In the genomic region with DNA sequence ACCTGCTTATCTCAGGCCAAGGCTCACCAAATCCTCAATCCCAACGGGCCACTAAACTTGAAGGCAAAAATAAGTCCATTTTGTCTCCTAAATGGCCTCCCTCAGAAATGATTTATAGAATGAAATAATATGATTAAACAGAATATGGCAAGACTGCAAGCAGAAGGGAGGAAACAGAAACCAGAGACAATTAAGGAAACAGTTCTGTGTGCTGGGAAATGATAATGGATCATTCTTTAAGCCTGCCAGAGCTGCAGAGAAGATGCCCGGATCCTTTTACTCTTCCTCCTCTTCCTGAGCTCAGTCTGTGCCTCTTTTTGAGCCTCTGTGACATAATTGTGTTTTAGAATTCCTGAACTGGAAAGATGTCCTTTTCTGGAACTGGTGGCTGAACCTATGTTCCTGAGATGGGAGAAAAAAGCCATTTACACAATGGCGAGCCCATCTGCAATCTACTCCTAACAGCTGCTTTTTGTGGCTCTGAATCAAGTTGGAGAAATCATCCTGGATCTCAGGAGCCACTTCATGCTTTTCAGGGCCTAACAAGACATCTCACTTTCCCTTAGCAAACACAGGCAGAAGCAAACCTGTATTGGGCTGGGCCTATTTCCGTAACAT, we compare ENCODE assay signal across 19 cellular contexts. TPM values are rescaled to one million over a fixed set of nuclear protein-coding genes. Genes with fewer than 3 reads are reported as not detected.
DNase-seq lines count a peak whose midpoint lies in the region; ATAC-seq and TF ChIP-seq lines count a peak whose summit lies in the region.
"Had no signal": no experiment of that assay in that cellular context is flagged by ENCODE, and none has a peak within 500 bp of the region (broad histone marks: within the 10 kb centered on the region; RNA-seq: fewer than 3 reads in every experiment).

No MANE protein-coding gene starts in this region.

- WGBS in SK-N-SH (ENCODE audit: low lambda C conversion rate): 51% methylated on average over 4 of the region's 4 CpGs
- 65 to 76% methylated on average over 4 of the region's 4 CpGs for WGBS in sigmoid colon, 2 donors

- no peak overlapping the region for H3K27ac Mint-ChIP-seq in activated CD4-positive, alpha-beta T cell treated with anti-CD3 and anti-CD28 coated beads, Interleukin-2, amount 10 ng/mL, durations not matched to agents 7 days and 5 days
- no peak overlapping the region for H3K27ac Mint-ChIP-seq in effector memory CD8-positive, alpha-beta T cell
- H3K27ac Mint-ChIP-seq: progenitor cell of endocrine pancreas; T-helper 1 cell treated with Interleukin-12 subunit alpha and Interleukin-12 subunit beta and Interleukin-4 antibody, amounts not matched to agents 30 μg/mL and 1 μg/mL, for 36 hours had no signal

- H3K27me3 ChIP-seq in BE2C (no peaks in the 10 kb centered on the region), SK-N-SH (ENCODE audit: insufficient read depth) (no peaks in the 10 kb centered on the region), sigmoid colon (no peaks in the 10 kb centered on the region)

- TF ChIP-seq RAD21 in SK-N-SH (IDR thresholded peaks at IDR 0.05; ENCODE audit: low read length): no peak; the same call in 1 of the 2 replicates

- intact Hi-C loops in sigmoid colon (cut with DNase I): no loop called here

- H2AFZ ChIP-seq in SK-N-SH (ENCODE audit: low read depth): peak overlapping the region; percentile 33

- H3K79me2 ChIP-seq in SK-N-SH (ENCODE audit: insufficient read depth): peaks cover 19% of the 10 kb centered on the region

- no peak for TF ChIP-seq POLR2A in sigmoid colon (IDR thresholded peaks at IDR 0.05)

- no peaks in the 10 kb centered on the region for H3K27me3 Mint-ChIP-seq in activated CD4-positive, alpha-beta T cell treated with anti-CD3 and anti-CD28 coated beads, Interleukin-2, amount 10 ng/mL, durations not matched to agents 7 days and 5 days
- H3K27me3 Mint-ChIP-seq in effector memory CD8-positive, alpha-beta T cell: peaks cover 0 to 13% of the 10 kb centered on the region in 2 donors
- H3K27me3 Mint-ChIP-seq: progenitor cell of endocrine pancreas had no signal

- CTCF ChIA-PET in SK-N-SH (lab: Yijun Ruan, JAX): interaction anchor here (0.7 to 3.4 kb wide), 7 partner anchors 28 to 358 kb away, joined by 3 to 14 read pairs (median 4); no protein-coding TSS in a partner anchor
- CTCF ChIA-PET in activated CD4-positive, alpha-beta T cell treated with anti-CD3 and anti-CD28 coated beads, Interleukin-2, amount 10 ng/mL, durations not matched to agents 7 days and 5 days (lab: Charles Lee): interaction anchor here (0.9 kb wide), 1 partner anchor 14 kb away, joined by 3 read pairs; no protein-coding TSS in a partner anchor

- no peak overlapping the region for H3K4me3 ChIP-seq in BE2C (ENCODE audit: low read depth, low read length)
- H3K4me3 ChIP-seq in SK-N-SH (ENCODE audit: low read depth in 2 of 2, low read length in 1 of 2): no peak overlapping the region
- H3K4me3 ChIP-seq in sigmoid colon: no peak overlapping the region
- H3K4me3 ChIP-seq: mucosa of descending colon had no signal

- POLR2A ChIA-PET in SK-N-SH (lab: Yijun Ruan, JAX): no interaction called here
- POLR2A ChIA-PET in activated CD4-positive, alpha-beta T cell treated with anti-CD3 and anti-CD28 coated beads, Interleukin-2, amount 10 ng/mL, durations not matched to agents 7 days and 5 days (lab: Charles Lee): no interaction called here

- no peaks in the 10 kb centered on the region for H3K9me2 ChIP-seq in SK-N-SH

- TF ChIP-seq CTCF in BE2C (IDR thresholded peaks at IDR 0.05; ENCODE audit: low read depth, low read length) (no peak), SK-N-SH (IDR thresholded peaks at IDR 0.05) (no peak), sigmoid colon (IDR thresholded peaks at IDR 0.05) (no peak)

- TF ChIP-seq EP300 in SK-N-SH (IDR thresholded peaks at IDR 0.05; ENCODE audit: borderline replicate concordance in 1 of 2, low read depth in 1 of 2, low read length in 1 of 2): peak in 1 of 2 experiments; percentile 92; a peak in 2 of 4 replicates
- peak in 1 of 4 donors; percentile 11 for TF ChIP-seq EP300 in sigmoid colon (IDR thresholded peaks at IDR 0.05)

- no peaks in the 10 kb centered on the region for H3K9me3 Mint-ChIP-seq in activated CD4-positive, alpha-beta T cell treated with anti-CD3 and anti-CD28 coated beads, Interleukin-2, amount 10 ng/mL, durations not matched to agents 7 days and 5 days
- H3K9me3 Mint-ChIP-seq in effector memory CD8-positive, alpha-beta T cell: no peaks in the 10 kb centered on the region
- H3K9me3 Mint-ChIP-seq: T-helper 1 cell treated with Interleukin-12 subunit alpha and Interleukin-12 subunit beta and Interleukin-4 antibody, amounts not matched to agents 30 μg/mL and 1 μg/mL, for 36 hours had no signal

- peaks cover 33% of the 10 kb centered on the region for H3K4me1 ChIP-seq in BE2C
- peaks cover 16 to 50% of the 10 kb centered on the region in 2 experiments for H3K4me1 ChIP-seq in SK-N-SH (ENCODE audit: control insufficient read depth in 1 of 2, insufficient read depth in 2 of 2, low read depth in 1 of 2, low read length in 1 of 2)
- peaks cover 0 to 49% (median 42%) of the 10 kb centered on the region in 4 donors for H3K4me1 ChIP-seq in sigmoid colon

- DNase-seq in BE2C (peak; percentile 50), SK-N-SH (peak; percentile 46), inferior parietal cortex (ENCODE audit: extremely low spot score) (peak; percentile 47), sigmoid colon (peak; percentile 18), NCI-H2227 treated with DMSO at 0.1 percent for 48 hours (lab: John Stamatoyannopoulos, UW) (no peak)
- no peak for DNase-seq in activated CD4-positive, alpha-beta T cell treated with anti-CD3 and anti-CD28 coated beads, Interleukin-2, amount 10 ng/mL, durations not matched to agents 7 days and 5 days
- no peak for DNase-seq in effector memory CD8-positive, alpha-beta T cell
- DNase-seq in stimulated activated naive CD8-positive, alpha-beta T cell treated with anti-CD3 and anti-CD28 coated beads, Interleukin-15, Interleukin-2, amounts not matched to agents 100 U/mL and 50 U/mL, for 24 hours: no peak
- DNase-seq: central memory CD4-positive, alpha-beta T cell; EL; left cardiac atrium; mucosa of descending colon; NCI-H226; SHP77; stimulated activated CD4-positive, alpha-beta T cell treated with anti-CD3 and anti-CD28 coated beads, Interleukin-15, amount 100 ng/mL, for 24 hours; stimulated activated naive CD4-positive, alpha-beta T cell had no signal

- H3K9me3 ChIP-seq in BE2C (no peaks in the 10 kb centered on the region), SK-N-SH (no peaks in the 10 kb centered on the region), sigmoid colon (no peaks in the 10 kb centered on the region)
- H3K9me3 ChIP-seq: mucosa of descending colon had no signal

- H3K36me3 Mint-ChIP-seq in activated CD4-positive, alpha-beta T cell treated with anti-CD3 and anti-CD28 coated beads, Interleukin-2, amount 10 ng/mL, durations not matched to agents 7 days and 5 days (ENCODE audit: low read depth): no peaks in the 10 kb centered on the region
- peaks cover 2% of the 10 kb centered on the region for H3K36me3 Mint-ChIP-seq in effector memory CD8-positive, alpha-beta T cell (ENCODE audit: insufficient read depth)

- H3K27ac ChIP-seq in SK-N-SH (ENCODE audit: low read depth in 2 of 2, low read length in 1 of 2) (peak overlapping the region; percentile 44 to 98; a peak in 3 of 4 replicates), sigmoid colon (peak overlapping the region; percentile 94 to 98 (median 96))

- H3F3A ChIP-seq in SK-N-SH (replicated peaks; ENCODE audit: insufficient read depth): peaks cover 17% of the 10 kb centered on the region

- H3K4me2 ChIP-seq in SK-N-SH: no peak overlapping the region

- H4K20me1 ChIP-seq in SK-N-SH (ENCODE audit: insufficient read depth): no peaks in the 10 kb centered on the region

- H3K36me3 ChIP-seq in BE2C (no peaks in the 10 kb centered on the region), SK-N-SH (replicated peaks in 1 of 2; ENCODE audit: control insufficient read depth in 1 of 2, insufficient read depth in 2 of 2, low read length in 1 of 2) (no peaks in the 10 kb centered on the region), sigmoid colon (no peaks in the 10 kb centered on the region)

- no peak overlapping the region for H3K4me3 Mint-ChIP-seq in activated CD4-positive, alpha-beta T cell treated with anti-CD3 and anti-CD28 coated beads, Interleukin-2, amount 10 ng/mL, durations not matched to agents 7 days and 5 days
- H3K4me3 Mint-ChIP-seq in effector memory CD8-positive, alpha-beta T cell: no peak overlapping the region
- H3K4me3 Mint-ChIP-seq: T-helper 1 cell treated with Interleukin-12 subunit alpha and Interleukin-12 subunit beta and Interleukin-4 antibody, amounts not matched to agents 30 μg/mL and 1 μg/mL, for 36 hours had no signal

- H3K9ac ChIP-seq in SK-N-SH: no peak overlapping the region

- ATAC-seq in effector memory CD8-positive, alpha-beta T cell (replicated peaks): no peak
- ATAC-seq in stimulated activated naive CD8-positive, alpha-beta T cell treated with anti-CD3 and anti-CD28 coated beads, Interleukin-15, Interleukin-2, amounts not matched to agents 100 U/mL and 50 U/mL, for 24 hours: no peak
- ATAC-seq: activated CD4-positive, CD25-positive, alpha-beta regulatory T cell treated with anti-CD3 and anti-CD28 coated beads, Interleukin-2, amount 50 U/mL, for 24 hours; left cardiac atrium; mucosa of descending colon had no signal

- H3K4me1 Mint-ChIP-seq in activated CD4-positive, alpha-beta T cell treated with anti-CD3 and anti-CD28 coated beads, Interleukin-2, amount 10 ng/mL, durations not matched to agents 7 days and 5 days: peaks cover 13% of the 10 kb centered on the region
- peaks cover 10 to 14% of the 10 kb centered on the region in 2 donors for H3K4me1 Mint-ChIP-seq in effector memory CD8-positive, alpha-beta T cell (ENCODE audit: low read depth in 2 of 2)

TF ChIP-seq in SK-N-SH, 30 proteins besides CTCF, POLR2A, EP300 and RAD21 (continues in another document):
- TF ChIP-seq TCF12 (IDR thresholded peaks at IDR 0.05) (peak; percentile 64), CHD2 (IDR thresholded peaks at IDR 0.05; ENCODE audit: low read length, partially characterized antibody) (peak; percentile 75)

RNA-seq across cellular contexts. Expression of gene ABHD2, which starts 2.9 kb away (rescaled TPM):
- 45.7 TPM for polyA plus RNA-seq in BE2C (2012; ENCODE audit: insufficient read depth, insufficient read length, low read depth)
- 19.2 and 25.7 TPM in 2 replicates for polyA plus RNA-seq in SK-N-SH (2012; rRNA removed)
- 12.3 and 17.4 TPM in 2 replicates for polyA plus RNA-seq in SK-N-SH (2012; cell fraction: cytosol; rRNA removed)
- 15.6 and 19.9 TPM in 2 replicates for polyA plus RNA-seq in SK-N-SH (2012; cell fraction: nucleus; rRNA removed)
- total RNA-seq in sigmoid colon: 10 to 100 TPM; 32.9 to 81.5 (median 49.0) TPM
- 10 to 100 TPM in 1 of 3 donors, 1 to 10 TPM in 2; 1.8 to 27.7 (median 4.2) TPM for polyA plus RNA-seq in sigmoid colon
- total RNA-seq in activated CD4-positive, alpha-beta T cell treated with anti-CD3 and anti-CD28 coated beads, Interleukin-2, amount 10 ng/mL, durations not matched to agents 7 days and 5 days: 10 to 100 TPM; 79.7 to 89.0 TPM

Comparison
In these comparisons a context has a peak if more than half of its experiments do, and no peak if none do; other contexts are left out.
1. DNase-seq: peak in BE2C (single experiment), SK-N-SH (single experiment), inferior parietal cortex (single experiment) and sigmoid colon (single experiment); none in activated CD4-positive, alpha-beta T cell treated with anti-CD3 and anti-CD28 coated beads, Interleukin-2, amount 10 ng/mL, durations not matched to agents 7 days and 5 days (single experiment), effector memory CD8-positive, alpha-beta T cell (0 of 3), stimulated activated naive CD8-positive, alpha-beta T cell treated with anti-CD3 and anti-CD28 coated beads, Interleukin-15, Interleukin-2, amounts not matched to agents 100 U/mL and 50 U/mL, for 24 hours (single experiment) and NCI-H2227 treated with DMSO at 0.1 percent for 48 hours (single experiment).